In genomic region chr1:203028067-203028783, GRCh38 we compare ENCODE assay signal across 14 cellular contexts. TPM values are rescaled to one million over a fixed set of nuclear protein-coding genes. Genes with fewer than 3 reads are reported as not detected.
DNase-seq lines count a peak whose midpoint lies in the region; ATAC-seq and TF ChIP-seq lines count a peak whose summit lies in the region.
"Had no signal": no experiment of that assay in that cellular context is flagged by ENCODE, and none has a peak within 500 bp of the region (broad histone marks: within the 10 kb centered on the region; RNA-seq: fewer than 3 reads in every experiment).

No MANE protein-coding gene starts in this region.

- TF ChIP-seq CTCF in HEK293 (tag by site-specific recombination; IDR thresholded peaks at IDR 0.05), result no peak
- TF ChIP-seq CTCF in esophagus muscularis mucosa (IDR thresholded peaks at IDR 0.05), result no peak
- TF ChIP-seq CTCF in suprapubic skin (IDR thresholded peaks at IDR 0.05), result no peak

- ATAC-seq in GM18861 (IDR thresholded peaks at IDR 0.05; ENCODE audit: unreplicated experiment), result no peak
- ATAC-seq: PC-3 had no signal

- H3K27me3 Mint-ChIP-seq in activated CD4-positive, alpha-beta T cell treated with anti-CD3 and anti-CD28 coated beads, Interleukin-2, amount 10 ng/mL, durations not matched to agents 7 days and 5 days, result peaks cover 2% of the 10 kb centered on the region
- H3K27me3 Mint-ChIP-seq: central memory CD8-positive, alpha-beta T cell had no signal

- peaks cover 0 to 8% (median 0%) of the 10 kb centered on the region in 4 donors for H3K27me3 ChIP-seq in esophagus muscularis mucosa
- H3K27me3 ChIP-seq in skeletal muscle tissue (ENCODE audit: control insufficient read depth in 3 of 3, insufficient read depth in 3 of 3, low read length in 3 of 3), result no peaks in the 10 kb centered on the region
- no peaks in the 10 kb centered on the region for H3K27me3 ChIP-seq in suprapubic skin

- intact Hi-C loops in esophagus muscularis mucosa (cut with DNase I), result no loop called here

- TF ChIP-seq EP300 in esophagus muscularis mucosa (IDR thresholded peaks at IDR 0.05) (no peak), suprapubic skin (IDR thresholded peaks at IDR 0.05) (no peak)

- no peaks in the 10 kb centered on the region for H3K4me1 ChIP-seq in HEK293 (ENCODE audit: control insufficient read depth, insufficient read depth, low read length)
- peaks cover 20 to 22% (median 21%) of the 10 kb centered on the region in 4 donors for H3K4me1 ChIP-seq in esophagus muscularis mucosa
- peaks cover 28 to 57% (median 39%) of the 10 kb centered on the region in 3 donors for H3K4me1 ChIP-seq in skeletal muscle tissue (ENCODE audit: control insufficient read depth in 3 of 3, insufficient read depth in 3 of 3, low read length in 3 of 3)
- H3K4me1 ChIP-seq in suprapubic skin, result peaks cover 11% of the 10 kb centered on the region

- peaks cover 21% of the 10 kb centered on the region for H3K4me1 Mint-ChIP-seq in activated CD4-positive, alpha-beta T cell treated with anti-CD3 and anti-CD28 coated beads, Interleukin-2, amount 10 ng/mL, durations not matched to agents 7 days and 5 days

- H3K9me3 Mint-ChIP-seq in activated CD4-positive, alpha-beta T cell treated with anti-CD3 and anti-CD28 coated beads, Interleukin-2, amount 10 ng/mL, durations not matched to agents 7 days and 5 days, result peaks cover 4% of the 10 kb centered on the region

- H3K36me3 ChIP-seq in HEK293 (ENCODE audit: control insufficient read depth in 2 of 2, insufficient read depth in 1 of 2, low read length in 2 of 2) (peaks cover 3 to 21% of the 10 kb centered on the region in 2 experiments; a peak in 2 of 3 replicates), esophagus muscularis mucosa (peaks cover 12 to 19% (median 15%) of the 10 kb centered on the region in 4 donors), skeletal muscle tissue (ENCODE audit: control insufficient read depth in 3 of 3, insufficient read depth in 3 of 3, low read length in 3 of 3) (peaks cover 10 to 15% (median 11%) of the 10 kb centered on the region in 3 donors), suprapubic skin (peaks cover 17% of the 10 kb centered on the region)

- TF ChIP-seq POLR2A in esophagus muscularis mucosa (IDR thresholded peaks at IDR 0.05; ENCODE audit: low read depth), result no peak
- no peak for TF ChIP-seq POLR2A in suprapubic skin (IDR thresholded peaks at IDR 0.05)

- no peak overlapping the region for H3K27ac ChIP-seq in HEK293 (ENCODE audit: extremely low read depth, low read depth, low read length)
- H3K27ac ChIP-seq in esophagus muscularis mucosa (replicated peaks in 1 of 4), result no peak overlapping the region
- peak overlapping the region; percentile 94 for H3K27ac ChIP-seq in skeletal muscle tissue (ENCODE audit: low read depth, low read length)
- H3K27ac ChIP-seq in suprapubic skin, result no peak overlapping the region

- no peak overlapping the region for H3K27ac Mint-ChIP-seq in activated CD4-positive, alpha-beta T cell treated with anti-CD3 and anti-CD28 coated beads, Interleukin-2, amount 10 ng/mL, durations not matched to agents 7 days and 5 days

- H3K9me3 ChIP-seq in HEK293 (ENCODE audit: control insufficient read depth, insufficient read depth, low read depth, low read length) (no peaks in the 10 kb centered on the region), esophagus muscularis mucosa (no peaks in the 10 kb centered on the region), skeletal muscle tissue (ENCODE audit: control insufficient read depth in 3 of 3, low read length in 3 of 3) (no peaks in the 10 kb centered on the region), suprapubic skin (no peaks in the 10 kb centered on the region)

- H3K4me3 ChIP-seq in HEK293 (ENCODE audit: low read depth, low read length) (no peak overlapping the region), esophagus muscularis mucosa (no peak overlapping the region), skeletal muscle tissue (ENCODE audit: low read length in 3 of 3) (peak overlapping the region; percentile 33 to 85 (median 60)), suprapubic skin (no peak overlapping the region)

- peaks cover 22% of the 10 kb centered on the region for H3K36me3 Mint-ChIP-seq in activated CD4-positive, alpha-beta T cell treated with anti-CD3 and anti-CD28 coated beads, Interleukin-2, amount 10 ng/mL, durations not matched to agents 7 days and 5 days (ENCODE audit: low read depth)

- H3K9ac ChIP-seq in skeletal muscle tissue (ENCODE audit: low read depth in 1 of 3, low read length in 3 of 3), result peak overlapping the region; percentile 57 to 82 (median 76)

- POLR2A ChIA-PET in activated CD4-positive, alpha-beta T cell treated with anti-CD3 and anti-CD28 coated beads, Interleukin-2, amount 10 ng/mL, durations not matched to agents 7 days and 5 days (lab: Charles Lee), result no interaction called here
- POLR2A ChIA-PET in HEK293 (lab: Yijun Ruan, JAX), result interaction anchor here (0.8 to 1.0 kb wide), 2 partner anchors 12 to 22 kb away, joined by 3 to 4 read pairs; no protein-coding TSS in a partner anchor

- peak overlapping the region; percentile 67 for H3K4me3 Mint-ChIP-seq in activated CD4-positive, alpha-beta T cell treated with anti-CD3 and anti-CD28 coated beads, Interleukin-2, amount 10 ng/mL, durations not matched to agents 7 days and 5 days

- no peak for DNase-seq in activated CD4-positive, alpha-beta T cell treated with anti-CD3 and anti-CD28 coated beads, Interleukin-2, amount 10 ng/mL, durations not matched to agents 7 days and 5 days
- no peak for DNase-seq in activated CD4-positive, alpha-beta T cell treated with anti-CD3 and anti-CD28 coated beads for 48 hours
- peak; percentile 78 for DNase-seq in esophagus muscularis mucosa (ENCODE audit: extremely low spot score)
- no peak for DNase-seq in A172 (ENCODE audit: low spot score)
- no peak for DNase-seq in suprapubic skin (ENCODE audit: low spot score in 2 of 2)
- DNase-seq: activated T-cell treated with anti-CD3 and anti-CD28 coated beads, Interleukin-2, amount 50 U/mL, for 24 hours; GF-D8; NCI-H2081; PC-3; T1000 had no signal

- 81% methylated on average over 9 of the region's 9 CpGs for WGBS in esophagus muscularis mucosa
- 88% methylated on average over 9 of the region's 9 CpGs for WGBS in suprapubic skin

- CTCF ChIA-PET in activated CD4-positive, alpha-beta T cell treated with anti-CD3 and anti-CD28 coated beads, Interleukin-2, amount 10 ng/mL, durations not matched to agents 7 days and 5 days (lab: Charles Lee), result interaction anchor here (1.1 to 3.2 kb wide), 6 partner anchors 11 to 239 kb away, joined by 3 to 25 read pairs (median 4); partner anchors contain the start of gene TMEM183A
- CTCF ChIA-PET in HEK293 (lab: Yijun Ruan, JAX), result interaction anchor here (0.7 to 23.3 kb wide), 6 partner anchors 8 to 239 kb away, joined by 3 to 526 read pairs (median 4); partner anchors contain the start of gene CHI3L1

TF ChIP-seq in HEK293, 187 proteins besides CTCF, POLR2A, EP300 and RAD21 (continues in another document):
- peak; percentile 89 for TF ChIP-seq ZBTB17 (tag by site-specific recombination; IDR thresholded peaks at IDR 0.05)
- TF ChIP-seq ZNF747 (tag by site-specific recombination; IDR thresholded peaks at IDR 0.05), result 0 out of 2 replicates have a peak, but pooled peaks have one; percentile 18
- TF ChIP-seq PRDM10 (tag by site-specific recombination; IDR thresholded peaks at IDR 0.05), result peak; percentile 68
- no peak for TF ChIP-seq ZNF571 (tag by site-specific recombination; IDR thresholded peaks at IDR 0.05)
- peak; percentile 91; the same call in 1 of the 2 replicates for TF ChIP-seq GLI4 (tag by site-specific recombination; IDR thresholded peaks at IDR 0.05)

RNA-seq across cellular contexts. Expression of gene PPFIA4, which starts 1.9 kb away (rescaled TPM):
- total RNA-seq in activated CD4-positive, alpha-beta T cell treated with anti-CD3 and anti-CD28 coated beads, Interleukin-2, amount 10 ng/mL, durations not matched to agents 7 days and 5 days, result 10 to 100 TPM; 13.7 to 16.1 TPM
- total RNA-seq in esophagus muscularis mucosa, result 1 to 10 TPM in 2 of 4 donors, under 1 TPM in 2; 0.42 to 1.6 (median 1.1) TPM
- total RNA-seq in skeletal muscle tissue, result 15.7 TPM
- total RNA-seq in A172 (2014; rRNA removed; shearing (Covaris generic)), result 2.3 and 6.6 TPM in 2 replicates
- total RNA-seq in suprapubic skin, result 10 to 100 TPM in 1 of 4 donors, 1 to 10 TPM in 1, under 1 TPM in 2; 0.26 to 38.7 (median 1.5) TPM

RNA-seq across cellular contexts. Expression of gene TMEM183A, which starts 21.1 kb away (rescaled TPM):
- total RNA-seq in activated CD4-positive, alpha-beta T cell treated with anti-CD3 and anti-CD28 coated beads, Interleukin-2, amount 10 ng/mL, durations not matched to agents 7 days and 5 days, result 10 to 100 TPM; 68.3 to 72.2 TPM
- 10 to 100 TPM; 69.0 to 93.9 (median 87.6) TPM for total RNA-seq in esophagus muscularis mucosa
- total RNA-seq in skeletal muscle tissue, result 42.3 TPM
- 108 and 128 TPM in 2 replicates for total RNA-seq in A172 (2014; rRNA removed; shearing (Covaris generic))
- 10 to 100 TPM; 62.0 to 95.5 (median 68.6) TPM for total RNA-seq in suprapubic skin

RNA-seq across cellular contexts. Expression of gene MYOG, which starts 57.6 kb away (rescaled TPM):
- not detected for total RNA-seq in activated CD4-positive, alpha-beta T cell treated with anti-CD3 and anti-CD28 coated beads, Interleukin-2, amount 10 ng/mL, durations not matched to agents 7 days and 5 days
- total RNA-seq in esophagus muscularis mucosa (not detected), skeletal muscle tissue (247 TPM), suprapubic skin (not detected)
- not detected in 2 replicates for total RNA-seq in A172 (2014; rRNA removed; shearing (Covaris generic))
- total RNA-seq: PC-3 had no signal

Comparison
In these comparisons a context has a peak if more than half of its experiments do, and no peak if none do; other contexts are left out.
1. H3K4me3 ChIP-seq: peak in skeletal muscle tissue (3 of 3); none in HEK293 (single experiment), esophagus muscularis mucosa (0 of 4) and suprapubic skin (single experiment).
2. RNA of gene MYOG, which starts 57.6 kb away (total RNA-seq): 247 TPM in skeletal muscle tissue (single experiment); not detected in activated CD4-positive, alpha-beta T cell treated with anti-CD3 and anti-CD28 coated beads, Interleukin-2, amount 10 ng/mL, durations not matched to agents 7 days and 5 days, not detected in esophagus muscularis mucosa, not detected in A172 and not detected in suprapubic skin; every median in the first group is over 100 times any median in the second.